ENCODE assay signal across 2 cellular contexts in genomic region chrX:47587091-47587891, GRCh38.
A peak's percentile ranks its signal among the peaks of the same experiment; 100 is the strongest.
TF ChIP-seq lines count a peak whose summit lies in the region.

No MANE protein-coding gene starts in this region.

TF ChIP-seq in liver, 16 proteins besides CTCF, POLR2A, EP300 and RAD21:
- TF ChIP-seq ATF3 (IDR thresholded peaks at IDR 0.05) (no peak), SP1 (IDR thresholded peaks at IDR 0.05) (peak; percentile 27), YY1 (IDR thresholded peaks at IDR 0.05) (no peak), MAX (IDR thresholded peaks at IDR 0.05) (no peak), HNF4A (conservative IDR thresholded peaks at IDR 0.05) (no peak), EGR1 (IDR thresholded peaks at IDR 0.05; ENCODE audit: low read depth in 2 of 2) (no peak), FOXA2 (IDR thresholded peaks at IDR 0.05) (no peak), NR2F2 (IDR thresholded peaks at IDR 0.05) (no peak)

TF ChIP-seq in HepG2, 621 proteins besides CTCF, POLR2A, EP300 and RAD21:
- TF ChIP-seq HOMEZ (CRISPR knock-in tag; IDR thresholded peaks at IDR 0.05; ENCODE audit: low read depth) (no peak), ZNF20 (CRISPR knock-in tag; IDR thresholded peaks at IDR 0.05) (no peak), YY1 (IDR thresholded peaks at IDR 0.05; ENCODE audit: insufficient read depth, insufficient replicate concordance, low read depth, low read length) (no peak), ZNF790 (CRISPR knock-in tag; IDR thresholded peaks at IDR 0.05; ENCODE audit: borderline replicate concordance) (no peak), NCOR1 (IDR thresholded peaks at IDR 0.05; ENCODE audit: borderline replicate concordance, low read length) (no peak), EEA1 (CRISPR knock-in tag; IDR thresholded peaks at IDR 0.05; ENCODE audit: borderline replicate concordance) (no peak), MLXIP (CRISPR knock-in tag; IDR thresholded peaks at IDR 0.05; ENCODE audit: borderline replicate concordance) (no peak), HINFP (CRISPR knock-in tag; IDR thresholded peaks at IDR 0.05; ENCODE audit: low read depth) (no peak), ZNF567 (CRISPR knock-in tag; IDR thresholded peaks at IDR 0.05; ENCODE audit: borderline replicate concordance) (no peak), SCMH1 (CRISPR knock-in tag; IDR thresholded peaks at IDR 0.05; ENCODE audit: borderline replicate concordance) (no peak), KLF9 (CRISPR knock-in tag; IDR thresholded peaks at IDR 0.05; ENCODE audit: low read depth) (no peak), ZNF512B (CRISPR knock-in tag; IDR thresholded peaks at IDR 0.05; ENCODE audit: borderline replicate concordance) (no peak), CC2D1A (CRISPR knock-in tag; IDR thresholded peaks at IDR 0.05) (no peak), PAWR (CRISPR knock-in tag; IDR thresholded peaks at IDR 0.05; ENCODE audit: borderline replicate concordance) (no peak), HNRNPL (IDR thresholded peaks at IDR 0.05; ENCODE audit: low read depth, low read length) (no peak), ZFP62 (CRISPR knock-in tag; IDR thresholded peaks at IDR 0.05) (no peak)
